ENCODE assay signal across 8 cellular contexts in genomic region chr7:48035967-48036478, GRCh38. TPM values are rescaled to one million over a fixed set of nuclear protein-coding genes. Genes with fewer than 3 reads are reported as not detected.
DNase-seq lines count a peak whose midpoint lies in the region; ATAC-seq, FAIRE-seq and TF ChIP-seq lines count a peak whose summit lies in the region.

No MANE protein-coding gene starts in this region.

- peak overlapping the region; percentile 65 for H3K9ac ChIP-seq in astrocyte (ENCODE audit: low read length)

- no peaks in the 10 kb centered on the region for H3K79me2 ChIP-seq in astrocyte (ENCODE audit: insufficient read depth, low read length)

- H3K4me3 ChIP-seq in CD8-positive, alpha-beta T cell (ENCODE audit: low read depth, low read length) = peak overlapping the region; percentile 73
- H3K4me3 ChIP-seq in astrocyte (ENCODE audit: insufficient read depth, low read depth, low read length) (peak overlapping the region; percentile 65), iPS-18c (ENCODE audit: insufficient read depth, low read depth, low read length) (peak overlapping the region; percentile 74)

- peaks cover 8% of the 10 kb centered on the region for H3K4me1 ChIP-seq in CD8-positive, alpha-beta T cell (ENCODE audit: insufficient read depth, low read length)
- peaks cover 11% of the 10 kb centered on the region for H3K4me1 ChIP-seq in astrocyte (ENCODE audit: insufficient read depth, low read length)

- H3K27ac Mint-ChIP-seq in CD8-positive, alpha-beta T cell = no peak overlapping the region
- H3K27ac Mint-ChIP-seq in astrocyte (ENCODE audit: unreplicated experiment) = no peak overlapping the region

- peak in 1 of 7 experiments; percentile 18 for DNase-seq in CD8-positive, alpha-beta T cell
- DNase-seq in astrocyte (ENCODE audit: low read depth) (peak; percentile 27), smooth muscle cell of the brain vasculature (ENCODE audit: low read depth, low spot score) (peak; percentile 33), HTR-8/SVneo (ENCODE audit: insufficient read length, low spot score) (no peak), NCI-H2029 (lab: John Stamatoyannopoulos, UW) (no peak)

- peaks cover 13% of the 10 kb centered on the region for H3K27me3 Mint-ChIP-seq in CD8-positive, alpha-beta T cell (ENCODE audit: low read depth)
- H3K27me3 Mint-ChIP-seq in astrocyte (ENCODE audit: low read depth, unreplicated experiment) = peaks cover 50% of the 10 kb centered on the region

- CTCF ChIA-PET in CD8-positive, alpha-beta T cell (lab: Charles Lee) = interaction anchor here (4.2 kb wide), 1 partner anchor 74 kb away, joined by 15 read pairs; no protein-coding TSS in a partner anchor

- no peaks in the 10 kb centered on the region for H4K20me1 ChIP-seq in astrocyte (ENCODE audit: insufficient read depth, low read length)

- no peak for TF ChIP-seq CTCF in CD8-positive, alpha-beta T cell (IDR thresholded peaks at IDR 0.05)
- no peak for TF ChIP-seq CTCF in astrocyte (IDR thresholded peaks at IDR 0.05; ENCODE audit: insufficient read depth, low read depth, low read length)

- FAIRE-seq in astrocyte (lab: Jason Lieb, UNC) (no peak), HTR-8/SVneo (lab: Jason Lieb, UNC) (no peak)

- peaks cover 8% of the 10 kb centered on the region for H3K27me3 ChIP-seq in CD8-positive, alpha-beta T cell (ENCODE audit: insufficient read depth, low read length)
- peaks cover 17% of the 10 kb centered on the region for H3K27me3 ChIP-seq in astrocyte (ENCODE audit: insufficient read depth, low read length)

- H3K9me3 Mint-ChIP-seq in CD8-positive, alpha-beta T cell = no peaks in the 10 kb centered on the region
- no peaks in the 10 kb centered on the region for H3K9me3 Mint-ChIP-seq in astrocyte (ENCODE audit: unreplicated experiment)

- H3K4me2 ChIP-seq in astrocyte (ENCODE audit: low read length) = peak overlapping the region; percentile 93

- H3K36me3 Mint-ChIP-seq in CD8-positive, alpha-beta T cell = no peaks in the 10 kb centered on the region
- no peaks in the 10 kb centered on the region for H3K36me3 Mint-ChIP-seq in astrocyte (ENCODE audit: low read depth, unreplicated experiment)

- peaks cover 10% of the 10 kb centered on the region for H3K4me1 Mint-ChIP-seq in CD8-positive, alpha-beta T cell (ENCODE audit: low read depth)
- peaks cover 5% of the 10 kb centered on the region for H3K4me1 Mint-ChIP-seq in astrocyte (ENCODE audit: low read depth, unreplicated experiment)

- H2AFZ ChIP-seq in astrocyte (ENCODE audit: low read depth, low read length) = peak overlapping the region; percentile 89

- H3K27ac ChIP-seq in CD8-positive, alpha-beta T cell (ENCODE audit: low read depth, low read length) = peak overlapping the region; percentile 37
- no peak overlapping the region for H3K27ac ChIP-seq in astrocyte (ENCODE audit: low read depth, low read length)

- intact Hi-C loops in CD8-positive, alpha-beta T cell (cut with DNase I, micrococcal nuclease) = loop anchor here (1.0 to 5.0 kb wide), 6 partner anchors 45 to 76 kb away; partner anchors contain the start of genes UPP1 (in 2 of the 2) and HUS1 (in 1 of the 2)

- H3K9me3 ChIP-seq in CD8-positive, alpha-beta T cell (ENCODE audit: low read length) = no peaks in the 10 kb centered on the region
- H3K9me3 ChIP-seq in astrocyte (ENCODE audit: insufficient read depth, low read depth, low read length) (no peaks in the 10 kb centered on the region), iPS-18c (ENCODE audit: control insufficient read depth, insufficient read depth, low read length) (no peaks in the 10 kb centered on the region)

- POLR2A ChIA-PET in CD8-positive, alpha-beta T cell (lab: Charles Lee) = interaction anchor here (0.6 to 1.6 kb wide), 4 partner anchors 9 to 53 kb away, joined by 3 to 5 read pairs (median 3); partner anchors contain the start of gene UPP1

- ATAC-seq in CD8-positive, alpha-beta T cell = no peak
- peak; percentile 6 for ATAC-seq in HG02938 (IDR thresholded peaks at IDR 0.05; ENCODE audit: unreplicated experiment)
- no peak for ATAC-seq in HG03457 (IDR thresholded peaks at IDR 0.05; ENCODE audit: unreplicated experiment)

- H3K4me3 Mint-ChIP-seq in CD8-positive, alpha-beta T cell = peak overlapping the region; percentile 81
- H3K4me3 Mint-ChIP-seq in astrocyte (ENCODE audit: unreplicated experiment) = peak overlapping the region; percentile 82

- H3K36me3 ChIP-seq in CD8-positive, alpha-beta T cell (ENCODE audit: insufficient read depth, low read length) = no peaks in the 10 kb centered on the region
- no peaks in the 10 kb centered on the region for H3K36me3 ChIP-seq in astrocyte (ENCODE audit: insufficient read depth, low read length)

RNA-seq across cellular contexts. Expression of gene C7orf57, which starts 0.7 kb away (rescaled TPM):
- total RNA-seq in CD8-positive, alpha-beta T cell = not detected
- total RNA-seq in astrocyte = not detected in 2 replicates

RNA-seq across cellular contexts. Expression of gene SUN3, which starts 7.1 kb away (rescaled TPM):
- total RNA-seq in CD8-positive, alpha-beta T cell = not detected
- not detected in 2 replicates for total RNA-seq in astrocyte

RNA-seq across cellular contexts. Expression of gene UPP1, which starts 53.0 kb away (rescaled TPM):
- total RNA-seq in CD8-positive, alpha-beta T cell = 10 to 100 TPM; 87.4 to 90.2 TPM
- total RNA-seq in astrocyte = 33.6 and 54.2 TPM in 2 replicates

RNA-seq across cellular contexts. Expression of gene HUS1, which starts 56.6 kb away (rescaled TPM):
- total RNA-seq in CD8-positive, alpha-beta T cell = 10 to 100 TPM; 73.4 to 82.9 TPM
- total RNA-seq in astrocyte = 31.0 and 34.4 TPM in 2 replicates

Comparison
In these comparisons a context has a peak if more than half of its experiments do, and no peak if none do; other contexts are left out.
1. DNase-seq: peak in astrocyte (single experiment) and smooth muscle cell of the brain vasculature (single experiment); none in HTR-8/SVneo (single experiment) and NCI-H2029 (single experiment).
2. Peak in every context shown above with its lines, with median percentiles within 50 percentile points of each other: H3K4me3 ChIP-seq.